10 cellular contexts compared by ENCODE assay signal in the genomic region with DNA sequence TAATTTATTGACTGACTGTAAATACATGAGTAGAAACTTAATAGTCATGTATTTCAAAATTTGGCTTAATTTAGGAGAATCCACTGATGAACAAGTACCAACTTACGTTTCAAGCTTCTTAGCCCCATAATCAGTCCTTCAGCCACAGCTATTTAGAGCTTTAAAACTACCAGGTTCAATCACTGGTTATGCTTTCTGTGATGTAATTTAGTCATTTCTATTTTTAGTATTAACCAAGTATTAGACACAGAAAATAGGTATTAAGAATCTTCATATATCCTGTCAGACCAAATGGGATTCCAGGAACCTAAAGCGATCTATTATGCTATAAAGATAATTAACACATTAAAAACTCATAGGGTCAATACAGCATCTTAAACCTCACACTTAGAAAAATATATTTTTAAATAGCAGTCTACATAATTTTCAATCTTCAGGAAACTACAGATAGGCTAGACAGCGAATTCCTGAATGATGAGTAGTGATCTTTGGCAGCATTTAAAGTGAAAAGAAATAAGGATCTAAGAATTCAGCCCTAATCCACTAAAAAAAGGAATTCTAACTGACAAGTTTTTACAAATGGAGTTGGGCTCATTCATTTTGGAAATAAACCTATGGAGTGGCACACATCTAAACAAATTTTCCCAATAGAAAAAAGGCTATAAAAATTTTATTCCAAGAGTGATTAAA. TPM values are rescaled to one million over a fixed set of nuclear protein-coding genes. Genes with fewer than 3 reads are reported as not detected.
DNase-seq lines count a peak whose midpoint lies in the region; ATAC-seq and TF ChIP-seq lines count a peak whose summit lies in the region.
"Had no signal": no experiment of that assay in that cellular context is flagged by ENCODE, and none has a peak within 500 bp of the region (broad histone marks: within the 10 kb centered on the region; RNA-seq: fewer than 3 reads in every experiment).

No MANE protein-coding gene starts in this region.

- H3K27ac Mint-ChIP-seq in progenitor cell of endocrine pancreas: no peak overlapping the region

- H3K27me3 Mint-ChIP-seq in progenitor cell of endocrine pancreas: no peaks in the 10 kb centered on the region

- H3K9me3 ChIP-seq in ascending aorta (no peaks in the 10 kb centered on the region), MG63 (no peaks in the 10 kb centered on the region)

- intact Hi-C loops in ascending aorta (cut with DNase I) (no loop called here), lower leg skin (cut with DNase I; ENCODE audit: low total_unique reads) (no loop called here)

- peaks cover 5 to 8% of the 10 kb centered on the region in 2 donors for H3K4me1 ChIP-seq in ascending aorta

- peak overlapping the region; percentile 43 to 60 for H3K27ac ChIP-seq in ascending aorta

- no peaks in the 10 kb centered on the region for H3K9me3 Mint-ChIP-seq in progenitor cell of endocrine pancreas (ENCODE audit: low read depth)

- DNase-seq in Daoy (ENCODE audit: low read depth): peak; percentile 32
- DNase-seq in ascending aorta (ENCODE audit: low spot score in 2 of 2): no peak
- DNase-seq in lung microvascular endothelial cell (ENCODE audit: low read depth in 2 of 2): peak; percentile 43 to 74
- no peak for DNase-seq in MG63
- no peak for DNase-seq in lower leg skin (ENCODE audit: low spot score in 2 of 2)
- DNase-seq in MV-4-11 (lab: John Stamatoyannopoulos, UW): no peak
- DNase-seq in progenitor cell of endocrine pancreas (ENCODE audit: low spot score, unreplicated experiment): no peak
- DNase-seq: hippocampal formation, NCI-H446 treated with DMSO at 0.1 percent for 48 hours had no signal

- 58 to 64% methylated on average over 3 of the region's 3 CpGs for WGBS in lower leg skin, 2 donors

- H3K4me1 Mint-ChIP-seq in progenitor cell of endocrine pancreas (ENCODE audit: low read depth): peaks cover 26% of the 10 kb centered on the region

- TF ChIP-seq POLR2A in lower leg skin (IDR thresholded peaks at IDR 0.05): no peak

- H3K4me3 Mint-ChIP-seq in progenitor cell of endocrine pancreas (ENCODE audit: low read depth): no peak overlapping the region

- peaks cover 32% of the 10 kb centered on the region for H3K36me3 Mint-ChIP-seq in progenitor cell of endocrine pancreas (ENCODE audit: insufficient read depth)

- H3K36me3 ChIP-seq in ascending aorta: peaks cover 27 to 37% of the 10 kb centered on the region in 2 donors
- H3K36me3 ChIP-seq in MG63: peaks cover 27% of the 10 kb centered on the region

- no peak for TF ChIP-seq CTCF in ascending aorta (IDR thresholded peaks at IDR 0.05)
- no peak for TF ChIP-seq CTCF in lower leg skin (IDR thresholded peaks at IDR 0.05)
- no peak for TF ChIP-seq CTCF in progenitor cell of endocrine pancreas (IDR thresholded peaks at IDR 0.05; ENCODE audit: unreplicated experiment)

- H3K27me3 ChIP-seq in ascending aorta: no peaks in the 10 kb centered on the region
- no peaks in the 10 kb centered on the region for H3K27me3 ChIP-seq in MG63

- peak; percentile 66 for ATAC-seq in HG02884 (IDR thresholded peaks at IDR 0.05; ENCODE audit: unreplicated experiment)

- no peak overlapping the region for H3K4me3 ChIP-seq in ascending aorta
- no peak overlapping the region for H3K4me3 ChIP-seq in MG63
- H3K4me3 ChIP-seq in lower leg skin (ENCODE audit: low read depth, poor library complexity, severe bottlenecking): no peak overlapping the region

RNA-seq across cellular contexts. Expression of gene ZC3H14, which starts 51.5 kb away (rescaled TPM):
- 105 and 116 TPM in 2 replicates for total RNA-seq in Daoy (2014; rRNA removed; shearing (Covaris generic))
- 62.2 TPM for total RNA-seq in ascending aorta
- total RNA-seq in lung microvascular endothelial cell: 35.1 and 47.2 TPM in 2 replicates
- total RNA-seq in MG63 (2014; rRNA removed; shearing (Covaris generic); ENCODE audit: low replicate concordance): 44.9 and 54.1 TPM in 2 replicates
- total RNA-seq in lower leg skin: 10 to 100 TPM; 45.2 to 54.5 (median 51.4) TPM
- 102 and 116 TPM in 2 replicates for total RNA-seq in progenitor cell of endocrine pancreas

RNA-seq across cellular contexts. Expression of gene PTPN21, which starts 59.6 kb away (rescaled TPM):
- 4.8 and 7.7 TPM in 2 replicates for total RNA-seq in Daoy (2014; rRNA removed; shearing (Covaris generic))
- total RNA-seq in ascending aorta (18.1 TPM), lung microvascular endothelial cell (2.8 and 5.2 TPM in 2 replicates), lower leg skin (10 to 100 TPM; 39.5 to 76.9 (median 64.0) TPM), progenitor cell of endocrine pancreas (40.0 and 42.1 TPM in 2 replicates)
- total RNA-seq in MG63 (2014; rRNA removed; shearing (Covaris generic); ENCODE audit: low replicate concordance): 1.5 and 4.2 TPM in 2 replicates

Comparison
In these comparisons a context has a peak if more than half of its experiments do, and no peak if none do; other contexts are left out.
1. DNase-seq: peak in Daoy (single experiment) and lung microvascular endothelial cell (2 of 2); none in ascending aorta (0 of 2), MG63 (single experiment), lower leg skin (0 of 2), MV-4-11 (single experiment) and progenitor cell of endocrine pancreas (single experiment).